ENCODE assay signal across 26 cellular contexts in the genomic region with DNA sequence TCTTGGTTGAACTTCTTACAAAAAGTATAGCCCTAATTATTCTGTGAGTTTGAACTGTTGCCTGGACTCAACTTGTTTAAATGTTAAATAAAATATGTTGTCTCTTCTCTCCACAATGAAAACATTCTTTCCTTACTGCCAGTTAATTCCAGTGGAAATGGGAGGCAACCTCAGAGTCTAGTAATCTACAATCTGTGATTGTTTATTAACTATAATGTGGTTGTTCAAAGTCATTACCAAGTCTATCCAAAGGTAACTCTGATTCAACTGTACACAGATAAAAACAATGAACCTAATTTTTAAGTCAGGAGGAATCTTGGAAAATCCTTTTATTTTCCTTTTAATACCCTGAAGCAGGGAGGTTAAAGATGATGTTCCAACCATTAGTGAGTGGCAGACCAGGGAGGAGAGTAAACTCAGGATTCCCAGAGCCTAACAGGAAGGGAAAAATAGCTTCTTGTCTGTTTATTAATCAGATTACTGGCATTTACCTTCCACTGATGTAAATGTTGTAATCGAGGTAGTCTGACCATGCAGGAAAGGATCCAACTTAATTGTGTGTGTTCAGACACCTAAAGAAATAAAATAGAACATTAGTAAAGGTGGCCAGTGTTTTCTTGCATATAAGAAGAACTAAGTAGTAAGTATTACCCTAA. TPM values are rescaled to one million over a fixed set of nuclear protein-coding genes. Genes with fewer than 3 reads are reported as not detected.
DNase-seq lines count a peak whose midpoint lies in the region; ATAC-seq, FAIRE-seq and TF ChIP-seq lines count a peak whose summit lies in the region.
"Had no signal": no experiment of that assay in that cellular context is flagged by ENCODE, and none has a peak within 500 bp of the region (broad histone marks: within the 10 kb centered on the region; RNA-seq: fewer than 3 reads in every experiment).

No MANE protein-coding gene starts in this region.

- no peak overlapping the region for H3K9ac ChIP-seq in Karpas-422 (ENCODE audit: low read length)

- no peak overlapping the region for H3K27ac ChIP-seq in Karpas-422 (ENCODE audit: low read length)
- H3K27ac ChIP-seq: C4-2B, PC-9 had no signal

- H3K4me1 Mint-ChIP-seq in nephron = peaks cover 6% of the 10 kb centered on the region
- H3K4me1 Mint-ChIP-seq: B cell had no signal

- H3K9me2 ChIP-seq in Karpas-422 (replicated peaks; ENCODE audit: insufficient read depth, low read length) = no peaks in the 10 kb centered on the region

- no peak overlapping the region for H3K4me3 Mint-ChIP-seq in nephron
- H3K4me3 Mint-ChIP-seq: B cell; CD8-positive, alpha-beta T cell had no signal

- DNase-seq in Caki2 (ENCODE audit: low read depth) = peak; percentile 31
- no peak for DNase-seq in RCC 7860 (ENCODE audit: low spot score)
- DNase-seq in kidney epithelial cell (ENCODE audit: low read depth) = peak; percentile 16
- no peak for DNase-seq in NCI-H524 (lab: John Stamatoyannopoulos, UW)
- DNase-seq in Karpas-422 = no peak
- DNase-seq: Calu3; CD8-positive, alpha-beta T cell; H7; IMR-90; KG1; NCI-H1092; NCI-H1417 treated with DMSO at 0.1 percent for 48 hours; NCI-H1694 treated with DMSO at 0.1 percent for 48 hours; NCI-H2081 treated with DMSO at 0.1 percent for 48 hours; NCI-H2171; NCI-H345; NCI-H510A treated with DMSO at 0.1 percent for 48 hours; RPMI8226; SHP77 treated with DMSO at 0.1 percent for 48 hours had no signal

- no peaks in the 10 kb centered on the region for H3K36me3 ChIP-seq in kidney epithelial cell (ENCODE audit: control insufficient read depth, insufficient read depth, low read length)
- no peaks in the 10 kb centered on the region for H3K36me3 ChIP-seq in Karpas-422 (ENCODE audit: insufficient read depth, low read length)

- H3K79me2 ChIP-seq in Karpas-422 (ENCODE audit: low read length) = no peaks in the 10 kb centered on the region

- H3K27me3 ChIP-seq in kidney epithelial cell (ENCODE audit: control insufficient read depth, insufficient read depth, low read length) = no peaks in the 10 kb centered on the region
- no peaks in the 10 kb centered on the region for H3K27me3 ChIP-seq in Karpas-422 (ENCODE audit: low read length)

- no peaks in the 10 kb centered on the region for H4K20me1 ChIP-seq in Karpas-422 (ENCODE audit: insufficient read depth, low read depth, low read length)

- FAIRE-seq in RCC 7860 (lab: Jason Lieb, UNC) = peak; percentile 85

- H3K9me3 Mint-ChIP-seq in nephron = no peaks in the 10 kb centered on the region
- H3K9me3 Mint-ChIP-seq: CD8-positive, alpha-beta T cell had no signal

- no peaks in the 10 kb centered on the region for H3K9me3 ChIP-seq in Karpas-422 (ENCODE audit: low read length)

- H3K4me2 ChIP-seq in Karpas-422 (ENCODE audit: low read depth, low read length, poor library complexity, severe bottlenecking) = no peak overlapping the region
- H3K4me2 ChIP-seq: PC-9 had no signal

- H3K4me1 ChIP-seq in Karpas-422 (ENCODE audit: low read length) = peaks cover 16% of the 10 kb centered on the region

- H3K4me3 ChIP-seq in kidney epithelial cell (ENCODE audit: low read depth, low read length) = no peak overlapping the region
- no peak overlapping the region for H3K4me3 ChIP-seq in Karpas-422 (ENCODE audit: low read length)
- H3K4me3 ChIP-seq: GM23248, PC-9 had no signal

- H3K27me3 Mint-ChIP-seq in nephron (ENCODE audit: low read depth) = no peaks in the 10 kb centered on the region
- H3K27me3 Mint-ChIP-seq: B cell had no signal

- TF ChIP-seq CTCF in kidney epithelial cell (IDR thresholded peaks at IDR 0.05; ENCODE audit: insufficient read depth, low read length, poor library complexity, severe bottlenecking) (no peak), nephron (IDR thresholded peaks at IDR 0.05; ENCODE audit: unreplicated experiment in 3 of 3) (no peak)

- in situ Hi-C loops in Caki2 (cut with HindIII; ENCODE audit: low pct_unique_long_range_greater_than_20kb, low sequenced_read_pairs) = no loop called here

- peaks cover 12% of the 10 kb centered on the region for H3K36me3 Mint-ChIP-seq in nephron (ENCODE audit: low read depth)

- ATAC-seq in HG03175 (IDR thresholded peaks at IDR 0.05; ENCODE audit: unreplicated experiment) (no peak), GM19351 (IDR thresholded peaks at IDR 0.05; ENCODE audit: unreplicated experiment) (no peak)
- ATAC-seq: CD8-positive, alpha-beta T cell had no signal

- peak overlapping the region; percentile 20 to 93 (median 85) for H3K27ac Mint-ChIP-seq in nephron
- H3K27ac Mint-ChIP-seq: B cell; CD8-positive, alpha-beta T cell had no signal

- no peak overlapping the region for H2AFZ ChIP-seq in Karpas-422 (ENCODE audit: low read length)
- H2AFZ ChIP-seq: GM23248, PC-9 had no signal

RNA-seq across cellular contexts. Expression of a gene that starts 57.1 kb away (rescaled TPM):
- not detected in 2 replicates for total RNA-seq in Caki2 (2014; rRNA removed; shearing (Covaris generic); ENCODE audit: low replicate concordance)
- total RNA-seq in kidney epithelial cell = 0.21 TPM in 1 of 2 replicates, not detected in the other
- not detected in 2 replicates for total RNA-seq in Karpas-422 (2014; rRNA removed; shearing (Covaris generic); ENCODE audit: low replicate concordance)
- total RNA-seq: Calu3, IMR-90, PC-9 had no signal

Comparison
In these comparisons a context has a peak if more than half of its experiments do, and no peak if none do; other contexts are left out.
1. DNase-seq: peak in Caki2 (single experiment) and kidney epithelial cell (single experiment); none in RCC 7860 (single experiment), NCI-H524 (0 of 2) and Karpas-422 (single experiment).